Comparison of ENCODE assay signal across 11 cellular contexts in genomic region chr1:9439074-9439761, GRCh38.
A peak's percentile ranks its signal among the peaks of the same experiment; 100 is the strongest.
DNase-seq lines count a peak whose midpoint lies in the region; ATAC-seq, FAIRE-seq and TF ChIP-seq lines count a peak whose summit lies in the region.
"Had no signal": no experiment of that assay in that cellular context is flagged by ENCODE, and none has a peak within 500 bp of the region (broad histone marks: within the 10 kb centered on the region; RNA-seq: fewer than 3 reads in every experiment).

No MANE protein-coding gene starts in this region.

- H3K4me3 ChIP-seq in NB4 (ENCODE audit: low read depth, low read length) (peak overlapping the region; percentile 40), left lung (no peak overlapping the region), subcutaneous abdominal adipose tissue (ENCODE audit: low read depth in 1 of 5, low read length in 5 of 5) (no peak overlapping the region)
- H3K4me3 ChIP-seq: HAP-1 had no signal

- no peaks in the 10 kb centered on the region for H3K27me3 Mint-ChIP-seq in MCF 10A (ENCODE audit: insufficient read depth, unreplicated experiment)

- H3K27ac Mint-ChIP-seq in MCF 10A (ENCODE audit: low read depth, unreplicated experiment): peak overlapping the region; percentile 94

- POLR2A ChIA-PET in MCF 10A (lab: Yijun Ruan, JAX): interaction anchor here (0.6 to 14.7 kb wide), 14 partner anchors 9 to 497 kb away, joined by 3 to 196 read pairs (median 4); no protein-coding TSS in a partner anchor

- no peak for FAIRE-seq in H54 (lab: Jason Lieb, UNC)
- FAIRE-seq: frontal cortex had no signal

- no peaks in the 10 kb centered on the region for H3K36me3 ChIP-seq in left lung
- H3K36me3 ChIP-seq in subcutaneous abdominal adipose tissue (ENCODE audit: control insufficient read depth in 5 of 5, insufficient read depth in 5 of 5, low read length in 5 of 5): no peaks in the 10 kb centered on the region
- H3K36me3 ChIP-seq: HAP-1 had no signal

- no peaks in the 10 kb centered on the region for H3K9me3 Mint-ChIP-seq in MCF 10A (ENCODE audit: unreplicated experiment)

- peak; percentile 71 for DNase-seq in NB4 (ENCODE audit: low read depth)
- peak; percentile 58 for DNase-seq in MCF 10A (ENCODE audit: unreplicated experiment)
- no peak for DNase-seq in left lung
- no peak for DNase-seq in cortex of kidney (lab: John Stamatoyannopoulos, UW)
- no peak for DNase-seq in H54 (ENCODE audit: insufficient read length, low spot score)
- DNase-seq in midbrain (lab: John Stamatoyannopoulos, UW): no peak
- DNase-seq: DND-41 had no signal

- H3K9ac ChIP-seq in subcutaneous abdominal adipose tissue (ENCODE audit: low read length in 5 of 5): no peak overlapping the region

- BruUV-seq in MCF 10A (replicated peaks; lab: Mats Ljungman, UMichigan): no TSS peak

- intact Hi-C loops in MCF 10A (cut with micrococcal nuclease) (no loop called here), left lung (cut with DNase I) (loop anchor here in 1 of 2 donors (5.0 kb wide), 1 partner anchor 147 kb away; the partner anchor contains the start of gene SPSB1)

- ATAC-seq in left lung (no peak), HG03159 (IDR thresholded peaks at IDR 0.05; ENCODE audit: unreplicated experiment) (no peak)

- H3K4me1 ChIP-seq in left lung (peaks cover 5 to 17% of the 10 kb centered on the region in 2 donors), subcutaneous abdominal adipose tissue (ENCODE audit: control insufficient read depth in 5 of 5, insufficient read depth in 5 of 5, low read length in 5 of 5) (peaks cover 17 to 46% (median 32%) of the 10 kb centered on the region in 5 donors)
- H3K4me1 ChIP-seq: HAP-1 had no signal

- no peaks in the 10 kb centered on the region for H3K36me3 Mint-ChIP-seq in MCF 10A (ENCODE audit: insufficient read depth, unreplicated experiment)

- peaks cover 37% of the 10 kb centered on the region for H3K4me1 Mint-ChIP-seq in MCF 10A (ENCODE audit: insufficient read depth, unreplicated experiment)

- H3K9me3 ChIP-seq in left lung: no peaks in the 10 kb centered on the region
- no peaks in the 10 kb centered on the region for H3K9me3 ChIP-seq in subcutaneous abdominal adipose tissue (ENCODE audit: control insufficient read depth in 5 of 5, low read length in 5 of 5)
- H3K9me3 ChIP-seq: HAP-1 had no signal

- TF ChIP-seq POLR2A in NB4 (IDR thresholded peaks at IDR 0.05; ENCODE audit: extremely low read depth, insufficient read length) (no peak), H54 (IDR thresholded peaks at IDR 0.05; ENCODE audit: low read depth, low read length) (no peak)

- H3K27ac ChIP-seq in left lung (peak overlapping the region; percentile 45 to 78), subcutaneous abdominal adipose tissue (ENCODE audit: low read depth, low read length) (peak overlapping the region; percentile 69)

- H3K27me3 ChIP-seq in left lung (no peaks in the 10 kb centered on the region), subcutaneous abdominal adipose tissue (ENCODE audit: control insufficient read depth in 5 of 5, insufficient read depth in 4 of 5, low read length in 5 of 5) (peaks cover 0 to 4% (median 0%) of the 10 kb centered on the region in 5 donors)

- TF ChIP-seq CTCF in NB4 (IDR thresholded peaks at IDR 0.05; ENCODE audit: low read depth, low read length): no peak
- no peak for TF ChIP-seq CTCF in MCF 10A (IDR thresholded peaks at IDR 0.05; ENCODE audit: unreplicated experiment)
- no peak for TF ChIP-seq CTCF in left lung (IDR thresholded peaks at IDR 0.05)

- H3K4me3 Mint-ChIP-seq in MCF 10A (ENCODE audit: unreplicated experiment): peak overlapping the region; percentile 55

- CTCF ChIA-PET in MCF 10A (lab: Yijun Ruan, JAX): interaction anchor here (0.5 to 3.3 kb wide), 8 partner anchors 10 to 902 kb away, joined by 3 to 11 read pairs (median 4); no protein-coding TSS in a partner anchor

Comparison
In these comparisons a context has a peak if more than half of its experiments do, and no peak if none do; other contexts are left out.
1. DNase-seq: peak in NB4 (single experiment) and MCF 10A (single experiment); none in left lung (0 of 2), cortex of kidney (single experiment), H54 (single experiment) and midbrain (single experiment).